ENCODE assay signal across 22 cellular contexts in genomic region chr14:96559571-96559970, GRCh38.
"Had no signal": no experiment of that assay in that cellular context is flagged by ENCODE, and none has a peak within 500 bp of the region (broad histone marks: within the 10 kb centered on the region; RNA-seq: fewer than 3 reads in every experiment).

No MANE protein-coding gene starts in this region.

- DNase-seq: activated CD4-positive, alpha-beta T cell treated with anti-CD3 and anti-CD28 coated beads, Interleukin-2, amount 10 ng/mL, durations not matched to agents 24 days and 14 days; activated CD4-positive, CD25-positive, alpha-beta regulatory T cell; activated CD8-positive, alpha-beta memory T cell treated with anti-CD3 and anti-CD28 coated beads, Interleukin-2, amount 50 U/mL, for 4 hours; activated CD8-positive, alpha-beta T cell treated with anti-CD3 and anti-CD28 coated beads, Interleukin-2, amount 10 ng/mL, durations not matched to agents 7 days and 5 days; activated gamma-delta T cell treated with Interleukin-2 at 50 U/mL for 16 hours; activated naive CD8-positive, alpha-beta T cell treated with anti-CD3 and anti-CD28 coated beads, Interleukin-2, amount 10 ng/mL, durations not matched to agents 7 days and 5 days; activated T-cell treated with anti-CD3 and anti-CD28 coated beads, Interleukin-2, amount 50 U/mL, for 48 hours; central memory CD4-positive, alpha-beta T cell; effector CD8-positive, alpha-beta T cell; gastrocnemius medialis; heart right ventricle; left colon; retina; stimulated activated CD4-positive, alpha-beta T cell treated with anti-CD3 and anti-CD28 coated beads, Interleukin-12 subunit alpha, Interleukin-12 subunit beta, amount 100 ng/mL, for 4 hours; stimulated activated CD4-positive, alpha-beta T cell treated with anti-CD3 and anti-CD28 coated beads, Interleukin-2, amount 100 ng/mL, for 24 hours; stomach had no signal

- H3K27ac Mint-ChIP-seq: activated CD4-positive, alpha-beta T cell treated with anti-CD3 and anti-CD28 coated beads, Interleukin-2, amount 10 ng/mL, durations not matched to agents 24 days and 14 days; activated CD8-positive, alpha-beta T cell treated with anti-CD3 and anti-CD28 coated beads, Interleukin-2, amount 10 ng/mL, durations not matched to agents 7 days and 5 days; activated naive CD8-positive, alpha-beta T cell treated with anti-CD3 and anti-CD28 coated beads, Interleukin-2, amount 10 ng/mL, durations not matched to agents 7 days and 5 days; neural progenitor cell had no signal

- ATAC-seq: activated CD8-positive, alpha-beta T cell treated with anti-CD3 and anti-CD28 coated beads, Interleukin-2, amount 10 ng/mL, durations not matched to agents 7 days and 5 days; gastrocnemius medialis; heart right ventricle; left colon had no signal

- H3K9me3 Mint-ChIP-seq: activated CD4-positive, alpha-beta T cell treated with anti-CD3 and anti-CD28 coated beads, Interleukin-2, amount 10 ng/mL, durations not matched to agents 24 days and 14 days; activated naive CD8-positive, alpha-beta T cell treated with anti-CD3 and anti-CD28 coated beads, Interleukin-2, amount 10 ng/mL, durations not matched to agents 7 days and 5 days; brain; neural progenitor cell had no signal

- H3K4me3 ChIP-seq: coronary artery, gastrocnemius medialis, heart right ventricle, lung, neural progenitor cell, stomach had no signal

- H3K27me3 Mint-ChIP-seq: activated CD4-positive, alpha-beta T cell treated with anti-CD3 and anti-CD28 coated beads, Interleukin-2, amount 10 ng/mL, durations not matched to agents 24 days and 14 days; activated naive CD8-positive, alpha-beta T cell treated with anti-CD3 and anti-CD28 coated beads, Interleukin-2, amount 10 ng/mL, durations not matched to agents 7 days and 5 days; brain had no signal

- H3K4me3 Mint-ChIP-seq: activated CD4-positive, alpha-beta T cell treated with anti-CD3 and anti-CD28 coated beads, Interleukin-2, amount 10 ng/mL, durations not matched to agents 24 days and 14 days; activated CD8-positive, alpha-beta T cell treated with anti-CD3 and anti-CD28 coated beads, Interleukin-2, amount 10 ng/mL, durations not matched to agents 7 days and 5 days; activated naive CD8-positive, alpha-beta T cell treated with anti-CD3 and anti-CD28 coated beads, Interleukin-2, amount 10 ng/mL, durations not matched to agents 7 days and 5 days; brain; neural progenitor cell had no signal

- H3K4me1 ChIP-seq: heart right ventricle, neural progenitor cell, parathyroid adenoma had no signal

- H3K4me1 Mint-ChIP-seq: neural progenitor cell had no signal

- H3K27me3 ChIP-seq: gastrocnemius medialis, heart right ventricle, neural progenitor cell, stomach had no signal

- H3K27ac ChIP-seq: coronary artery, epithelial cell of prostate, gastrocnemius medialis, heart right ventricle, neural progenitor cell, parathyroid adenoma, stomach had no signal

- H3K9me3 ChIP-seq: gastrocnemius medialis, heart right ventricle, stomach had no signal
